ENCODE assay signal across 20 cellular contexts in the genomic region with DNA sequence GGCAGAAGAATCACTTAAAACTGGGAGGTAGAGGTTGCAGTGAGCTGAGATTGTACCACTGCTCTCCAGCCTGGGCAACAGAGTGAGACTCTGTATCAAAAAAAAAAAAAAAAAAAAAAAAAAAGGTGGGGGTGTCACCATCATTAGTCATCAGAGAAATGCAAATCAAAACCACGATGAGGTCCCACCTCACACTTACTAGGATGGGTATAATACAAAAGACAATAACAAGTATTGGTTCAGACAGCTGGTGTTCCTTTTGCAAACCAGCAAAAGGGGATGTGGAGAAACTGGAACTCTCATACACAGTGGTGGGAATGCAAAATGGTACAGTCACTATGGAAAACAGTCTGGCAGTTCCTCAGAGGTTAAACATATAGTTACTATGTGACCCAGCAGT.
DNase-seq lines count a peak whose midpoint lies in the region; ATAC-seq, FAIRE-seq and TF ChIP-seq lines count a peak whose summit lies in the region.
"Had no signal": no experiment of that assay in that cellular context is flagged by ENCODE, and none has a peak within 500 bp of the region (broad histone marks: within the 10 kb centered on the region; RNA-seq: fewer than 3 reads in every experiment).

No MANE protein-coding gene starts in this region.

- no peak overlapping the region for H3K4me3 ChIP-seq in bronchial epithelial cell (ENCODE audit: low read depth, low read length)

- H3K27me3 Mint-ChIP-seq in activated naive CD4-positive, alpha-beta T cell treated with anti-CD3 and anti-CD28 coated beads for 36 hours (ENCODE audit: low read depth), result peaks cover 7% of the 10 kb centered on the region
- H3K27me3 Mint-ChIP-seq in stimulated activated naive CD8-positive, alpha-beta T cell treated with anti-CD3 and anti-CD28 coated beads, Interleukin-15, amount 100 ng/mL, for 72 hours, result peaks cover 25% of the 10 kb centered on the region

- no peak overlapping the region for H3K4me3 Mint-ChIP-seq in activated naive CD4-positive, alpha-beta T cell treated with anti-CD3 and anti-CD28 coated beads for 36 hours
- H3K4me3 Mint-ChIP-seq in stimulated activated naive CD8-positive, alpha-beta T cell treated with anti-CD3 and anti-CD28 coated beads, Interleukin-15, amount 100 ng/mL, for 72 hours, result no peak overlapping the region
- H3K4me3 Mint-ChIP-seq: CD4-positive, alpha-beta T cell had no signal

- no peaks in the 10 kb centered on the region for H3K36me3 Mint-ChIP-seq in activated naive CD4-positive, alpha-beta T cell treated with anti-CD3 and anti-CD28 coated beads for 36 hours (ENCODE audit: low read depth)

- peaks cover 4% of the 10 kb centered on the region for H3K4me1 Mint-ChIP-seq in activated naive CD4-positive, alpha-beta T cell treated with anti-CD3 and anti-CD28 coated beads for 36 hours (ENCODE audit: low read depth)
- H3K4me1 Mint-ChIP-seq in stimulated activated naive CD8-positive, alpha-beta T cell treated with anti-CD3 and anti-CD28 coated beads, Interleukin-15, amount 100 ng/mL, for 72 hours, result peaks cover 24% of the 10 kb centered on the region

- H3K27ac Mint-ChIP-seq in activated naive CD4-positive, alpha-beta T cell treated with anti-CD3 and anti-CD28 coated beads for 36 hours, result no peak overlapping the region
- H3K27ac Mint-ChIP-seq in stimulated activated naive CD8-positive, alpha-beta T cell treated with anti-CD3 and anti-CD28 coated beads, Interleukin-15, amount 100 ng/mL, for 72 hours, result no peak overlapping the region
- H3K27ac Mint-ChIP-seq: CD4-positive, alpha-beta T cell had no signal

- peak; percentile 14 for DNase-seq in activated naive CD4-positive, alpha-beta T cell treated with anti-CD3 and anti-CD28 coated beads for 36 hours
- no peak for DNase-seq in activated naive CD4-positive, alpha-beta T cell (lab: John Stamatoyannopoulos, UW)
- peak; percentile 26 for DNase-seq in bronchial epithelial cell (ENCODE audit: low read depth)
- no peak for DNase-seq in stimulated activated naive CD8-positive, alpha-beta T cell treated with anti-CD3 and anti-CD28 coated beads, Interleukin-15, amount 100 ng/mL, for 72 hours
- DNase-seq in NCI-H187 (lab: John Stamatoyannopoulos, UW), result no peak
- DNase-seq: AML-193; Calu3; CD4-positive, alpha-beta T cell; DMS79 treated with DMSO at 0.1 percent for 48 hours; GDM1; Karpas-422; NCI-H146; NCI-H345; NCI-H526 treated with DMSO at 0.1 percent for 48 hours; NK-92 treated with Interleukin-12 subunit alpha and Interleukin-12 subunit beta, amount 100 ng/mL, for 24 hours; OCI-M1; RPMI8226 had no signal

- no peak for TF ChIP-seq CTCF in bronchial epithelial cell (IDR thresholded peaks at IDR 0.05; ENCODE audit: insufficient read depth, low read length, severe bottlenecking)

- CTCF ChIA-PET in activated naive CD4-positive, alpha-beta T cell treated with anti-CD3 and anti-CD28 coated beads for 36 hours (lab: Charles Lee), result no interaction called here

- ATAC-seq in HG03460 (IDR thresholded peaks at IDR 0.05; ENCODE audit: unreplicated experiment), result peak; percentile 54
- ATAC-seq in stimulated activated naive CD8-positive, alpha-beta T cell treated with anti-CD3 and anti-CD28 coated beads, Interleukin-15, amount 100 ng/mL, for 72 hours, result peak; percentile 80
- ATAC-seq in HG03108 (IDR thresholded peaks at IDR 0.05; ENCODE audit: unreplicated experiment), result no peak

- no peaks in the 10 kb centered on the region for H3K36me3 ChIP-seq in bronchial epithelial cell (ENCODE audit: control insufficient read depth, insufficient read depth, low read length)

- intact Hi-C loops in activated naive CD4-positive, alpha-beta T cell treated with anti-CD3 and anti-CD28 coated beads for 36 hours (cut with micrococcal nuclease), result no loop called here

- H3K27me3 ChIP-seq in bronchial epithelial cell (ENCODE audit: control insufficient read depth, insufficient read depth, low read length), result no peaks in the 10 kb centered on the region

- no peak for FAIRE-seq in bronchial epithelial cell (lab: Jason Lieb, UNC)
- FAIRE-seq: H1 had no signal

- H3K9me3 Mint-ChIP-seq in activated naive CD4-positive, alpha-beta T cell treated with anti-CD3 and anti-CD28 coated beads for 36 hours, result no peaks in the 10 kb centered on the region
- H3K9me3 Mint-ChIP-seq in stimulated activated naive CD8-positive, alpha-beta T cell treated with anti-CD3 and anti-CD28 coated beads, Interleukin-15, amount 100 ng/mL, for 72 hours, result no peaks in the 10 kb centered on the region
- H3K9me3 Mint-ChIP-seq: CD4-positive, alpha-beta T cell had no signal

Comparison
In these comparisons a context has a peak if more than half of its experiments do, and no peak if none do; other contexts are left out.
1. DNase-seq: peak in activated naive CD4-positive, alpha-beta T cell treated with anti-CD3 and anti-CD28 coated beads for 36 hours (single experiment) and bronchial epithelial cell (single experiment); none in activated naive CD4-positive, alpha-beta T cell (0 of 4), stimulated activated naive CD8-positive, alpha-beta T cell treated with anti-CD3 and anti-CD28 coated beads, Interleukin-15, amount 100 ng/mL, for 72 hours (0 of 2) and NCI-H187 (0 of 2).